Comparison of ENCODE assay signal across 19 cellular contexts in the genomic region with DNA sequence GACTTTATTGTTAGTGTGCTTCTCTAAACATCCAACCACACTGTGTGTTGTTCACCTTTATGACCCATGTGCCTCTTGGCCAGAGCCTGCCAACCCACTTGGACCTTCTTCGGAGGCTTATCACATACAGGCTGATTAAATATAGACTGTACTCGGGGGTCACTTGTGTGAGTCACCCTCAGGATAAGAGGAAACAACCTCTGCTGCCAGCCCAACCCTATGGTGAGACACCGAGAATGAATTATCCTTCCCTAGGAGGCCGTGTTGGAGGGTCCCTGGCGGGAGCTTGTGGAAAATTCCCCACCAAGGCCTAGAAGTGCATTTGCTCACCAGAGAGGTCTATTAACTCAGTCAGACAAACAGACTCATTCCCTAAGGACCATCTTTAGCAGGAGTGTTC.
"Had no signal": no experiment of that assay in that cellular context is flagged by ENCODE, and none has a peak within 500 bp of the region (broad histone marks: within the 10 kb centered on the region; RNA-seq: fewer than 3 reads in every experiment).

No MANE protein-coding gene starts in this region.

- H3K9me3 ChIP-seq: esophagus muscularis mucosa, mucosa of descending colon, pancreas, tibial artery, uterus had no signal

- H3K4me1 ChIP-seq: pancreas, tibial artery, uterus had no signal

- H3K27ac ChIP-seq: esophagus muscularis mucosa, pancreas, tibial artery, uterus, VCaP had no signal

- ATAC-seq: activated T-cell treated with anti-CD3 and anti-CD28 coated beads, Interleukin-2, amount 50 U/mL, for 72 hours; left colon; mucosa of descending colon; naive thymus-derived CD8-positive, alpha-beta T cell; pancreas had no signal

- H3K4me3 ChIP-seq: esophagus muscularis mucosa, mucosa of descending colon, pancreas, tibial artery, uterus had no signal

- H3K36me3 ChIP-seq: esophagus muscularis mucosa, pancreas, tibial artery, uterus had no signal

- DNase-seq: activated CD4-positive, CD25-positive, alpha-beta regulatory T cell treated with anti-CD3 and anti-CD28 coated beads, Interleukin-2, amount 50 U/mL, for 72 hours; activated CD8-positive, alpha-beta memory T cell treated with anti-CD3 and anti-CD28 coated beads for 24 hours; activated CD8-positive, alpha-beta memory T cell treated with anti-CD3 and anti-CD28 coated beads, Interleukin-2, amount 50 U/mL, for 48 hours; activated effector memory CD4-positive, alpha-beta T cell treated with anti-CD3 and anti-CD28 coated beads, Interleukin-2, amount 50 U/mL, for 16 hours; activated naive CD4-positive, alpha-beta T cell treated with anti-CD3 and anti-CD28 coated beads, Interleukin-2, amount 50 U/mL, for 16 hours; activated T-cell treated with anti-CD3 and anti-CD28 coated beads, Interleukin-2, amount 50 U/mL, for 72 hours; effector CD8-positive, alpha-beta T cell; left colon; mucosa of descending colon; naive thymus-derived CD8-positive, alpha-beta T cell; pancreas; stimulated activated CD4-positive, alpha-beta T cell treated with anti-CD3 and anti-CD28 coated beads, Interleukin-2, amount 100 ng/mL, for 24 hours; stimulated activated naive CD4-positive, alpha-beta T cell treated with Interleukin-2 at 50 U/mL for 16 hours; substantia nigra; T1000; tibial artery; uterus had no signal

- H3K27me3 ChIP-seq: esophagus muscularis mucosa, pancreas, tibial artery, uterus had no signal
